In genomic region chr7:129611246-129612111, GRCh38 we compare ENCODE assay signal across 8 cellular contexts. TPM values are rescaled to one million over a fixed set of nuclear protein-coding genes. Genes with fewer than 3 reads are reported as not detected.
A peak's percentile ranks its signal among the peaks of the same experiment; 100 is the strongest.
DNase-seq lines count a peak whose midpoint lies in the region; ATAC-seq, FAIRE-seq and TF ChIP-seq lines count a peak whose summit lies in the region.

TSS of gene NRF1 (plus strand) at chr7:129611720. CDS start at chr7:129657352, 45,632 bp downstream.

- H3K4me3 ChIP-seq in right atrium auricular region = peak within 1 kb of the TSS; percentile 76 to 93

- H3K27ac Mint-ChIP-seq in T-helper 17 cell = peak within 1 kb of the TSS; percentile 92

- peaks cover 0 to 29% of the 10 kb centered on the region in 2 donors for H3K4me1 ChIP-seq in right atrium auricular region

- peak; percentile 83 for TF ChIP-seq POLR2A in GM12891 (IDR thresholded peaks at IDR 0.05; ENCODE audit: low read depth, low read length)

- no peak for TF ChIP-seq CTCF in right atrium auricular region (IDR thresholded peaks at IDR 0.05)

- peak; percentile 78 for ATAC-seq in HG02678 (IDR thresholded peaks at IDR 0.05; ENCODE audit: unreplicated experiment)
- peak; percentile 90 for ATAC-seq in T-helper 17 cell

- H3K27ac ChIP-seq in right atrium auricular region = peak within 1 kb of the TSS; percentile 93 to 99

- DNase-seq in GM12891 (ENCODE audit: insufficient read length, low spot score) (peak; percentile 73), NCI-H146 (lab: John Stamatoyannopoulos, UW) (peak; percentile 93), T-helper 17 cell (peak; percentile 90 to 94 (median 91)), amygdala (lab: John Stamatoyannopoulos, UW) (peak; percentile 18 to 89 (median 77)), right atrium auricular region (ENCODE audit: low spot score) (peak; percentile 77), pulmonary artery endothelial cell (ENCODE audit: low read depth, low spot score) (peak; percentile 63), urothelium cell line (ENCODE audit: low spot score) (peak; percentile 85)

- H3K4me3 Mint-ChIP-seq in T-helper 17 cell = peak within 1 kb of the TSS; percentile 93

- no peaks in the 10 kb centered on the region for H3K27me3 Mint-ChIP-seq in T-helper 17 cell

- peaks cover 34% of the 10 kb centered on the region for H3K4me1 Mint-ChIP-seq in T-helper 17 cell

- peak; percentile 84 for FAIRE-seq in GM12891 (lab: Jason Lieb, UNC)
- no peak for FAIRE-seq in urothelium cell line (lab: Jason Lieb, UNC)

- H3K36me3 Mint-ChIP-seq in T-helper 17 cell (ENCODE audit: low read depth) = peaks cover 4% of the 10 kb centered on the region

- no peaks in the 10 kb centered on the region for H3K9me3 ChIP-seq in T-helper 17 cell (ENCODE audit: control insufficient read depth, low read length, poor library complexity, severe bottlenecking)
- H3K9me3 ChIP-seq in right atrium auricular region = no peaks in the 10 kb centered on the region

- H3K36me3 ChIP-seq in right atrium auricular region = no peaks in the 10 kb centered on the region

- H3K27me3 ChIP-seq in right atrium auricular region = no peaks in the 10 kb centered on the region

TF ChIP-seq in GM12891, 5 proteins besides CTCF, POLR2A, EP300 and RAD21:
- TF ChIP-seq POU2F2 (IDR thresholded peaks at IDR 0.05; ENCODE audit: low read depth, low read length) = peak; percentile 43; the same call in 1 of the 2 replicates
- no peak for TF ChIP-seq SPI1 (IDR thresholded peaks at IDR 0.05; ENCODE audit: low read depth, low read length)
- TF ChIP-seq POLR2AphosphoS5 (IDR thresholded peaks at IDR 0.05; ENCODE audit: low read depth, low read length) = peak; percentile 74
- peak; percentile 85 for TF ChIP-seq TAF1 (IDR thresholded peaks at IDR 0.05; ENCODE audit: low read depth, low read length)
- peak; percentile 60 for TF ChIP-seq PAX5 (IDR thresholded peaks at IDR 0.05; ENCODE audit: insufficient read depth, low read length, severe bottlenecking)

RNA-seq across cellular contexts. Expression of gene NRF1, which starts in this region (rescaled TPM):
- 7.3 TPM for polyA plus RNA-seq in GM12891 (2012; ENCODE audit: low read depth, missing spikeins)
- total RNA-seq in T-helper 17 cell = 10 to 100 TPM; 33.7 to 33.9 TPM
- 10 to 100 TPM; 14.9 to 21.2 TPM for total RNA-seq in right atrium auricular region
- total RNA-seq in pulmonary artery endothelial cell = 14.2 and 16.3 TPM in 2 replicates

Comparison
In these comparisons a context has a peak if more than half of its experiments do, and no peak if none do; other contexts are left out.
1. Peak in every context shown above with its lines: DNase-seq, ATAC-seq, H3K4me3 ChIP-seq and H3K27ac ChIP-seq.